In genomic region chr3:142285057-142285666, GRCh38 we compare ENCODE assay signal across 24 cellular contexts. TPM values are rescaled to one million over a fixed set of nuclear protein-coding genes. Genes with fewer than 3 reads are reported as not detected.
DNase-seq lines count a peak whose midpoint lies in the region; ATAC-seq, FAIRE-seq and TF ChIP-seq lines count a peak whose summit lies in the region.
"Had no signal": no experiment of that assay in that cellular context is flagged by ENCODE, and none has a peak within 500 bp of the region (broad histone marks: within the 10 kb centered on the region; RNA-seq: fewer than 3 reads in every experiment).

No MANE protein-coding gene starts in this region.

- RAD21 ChIA-PET in GM12878 (lab: Charles Lee; ENCODE audit: unreplicated experiment): no interaction called here

- DNase-seq in NCI-H526 (lab: John Stamatoyannopoulos, UW) (peak; percentile 7 to 33), NCI-H526 treated with DMSO at 0.1 percent for 48 hours (lab: John Stamatoyannopoulos, UW) (no peak), NCI-H524 treated with DMSO at 0.1 percent for 48 hours (lab: John Stamatoyannopoulos, UW) (peak; percentile 50), GM12878 (ENCODE audit: low read depth, low spot score) (no peak), small intestine (peak; percentile 65), COLO668 (lab: John Stamatoyannopoulos, UW; ENCODE audit: unreplicated experiment) (no peak), SIG-M5 (lab: John Stamatoyannopoulos, UW) (no peak)
- DNase-seq in activated CD8-positive, alpha-beta memory T cell treated with anti-CD3 and anti-CD28 coated beads, Interleukin-2, amount 10 ng/mL, durations not matched to agents 7 days and 5 days: no peak
- DNase-seq: activated CD4-positive, alpha-beta memory T cell treated with anti-CD3 and anti-CD28 coated beads for 36 hours; adrenal gland; CD4-positive, alpha-beta T cell; cortex of kidney; IMR-90; left cardiac atrium; natural killer cell; NCI-H226; SHP77 treated with DMSO at 0.1 percent for 48 hours; stimulated activated naive CD8-positive, alpha-beta T cell treated with anti-CD3 and anti-CD28 coated beads, Interleukin-15, Interleukin-2, amounts not matched to agents 100 U/mL and 50 U/mL, for 24 hours; tibial artery had no signal

- no peaks in the 10 kb centered on the region for H3K36me3 ChIP-seq in GM12878 (ENCODE audit: control insufficient read depth in 2 of 2, insufficient read depth in 2 of 2, low read length in 1 of 2)
- H3K36me3 ChIP-seq in small intestine (ENCODE audit: control insufficient read depth in 2 of 2, insufficient read depth in 2 of 2, low read length in 2 of 2): no peaks in the 10 kb centered on the region
- H3K36me3 ChIP-seq: adrenal gland, prostate gland, tibial artery had no signal

- no peak for ATAC-seq in GM12878
- no peak for ATAC-seq in activated CD8-positive, alpha-beta memory T cell treated with anti-CD3 and anti-CD28 coated beads, Interleukin-2, amount 10 ng/mL, durations not matched to agents 7 days and 5 days
- ATAC-seq: GM23338; left cardiac atrium; natural killer cell; stimulated activated naive CD8-positive, alpha-beta T cell treated with anti-CD3 and anti-CD28 coated beads, Interleukin-15, Interleukin-2, amounts not matched to agents 100 U/mL and 50 U/mL, for 24 hours had no signal

- H3K4me3 ChIP-seq in GM12878: no peak overlapping the region
- H3K4me3 ChIP-seq in small intestine (ENCODE audit: low read depth in 1 of 2, low read length in 2 of 2): no peak overlapping the region
- H3K4me3 ChIP-seq: adrenal gland, GM23338, prostate gland, tibial artery had no signal

- H3K4me3 Mint-ChIP-seq in activated CD8-positive, alpha-beta memory T cell treated with anti-CD3 and anti-CD28 coated beads, Interleukin-2, amount 10 ng/mL, durations not matched to agents 7 days and 5 days: no peak overlapping the region
- H3K4me3 Mint-ChIP-seq: activated CD4-positive, alpha-beta memory T cell treated with anti-CD3 and anti-CD28 coated beads for 36 hours; CD4-positive, alpha-beta T cell; GM23338; natural killer cell; T-helper 1 cell treated with Interleukin-12 subunit alpha and Interleukin-12 subunit beta and Interleukin-4 antibody, amounts not matched to agents 30 μg/mL and 1 μg/mL, for 36 hours had no signal

- H3K79me2 ChIP-seq in GM12878 (ENCODE audit: control insufficient read depth, insufficient read depth, low read length): no peaks in the 10 kb centered on the region

- in situ Hi-C loops in GM12878 (cut with MboI): no loop called here

- H3K4me1 ChIP-seq in GM12878 (ENCODE audit: control insufficient read depth, insufficient read depth, low read length): no peaks in the 10 kb centered on the region
- peaks cover 0 to 6% of the 10 kb centered on the region in 2 donors for H3K4me1 ChIP-seq in small intestine (ENCODE audit: control insufficient read depth in 2 of 2, insufficient read depth in 1 of 2, low read depth in 1 of 2, low read length in 1 of 2)
- H3K4me1 ChIP-seq: adrenal gland, prostate gland had no signal

- CTCF ChIA-PET in GM12878 (lab: Yijun Ruan, JAX): interaction anchor here (1.2 kb wide), 1 partner anchor 40 kb away, joined by 4 read pairs; no protein-coding TSS in a partner anchor
- CTCF ChIA-PET in activated CD8-positive, alpha-beta memory T cell treated with anti-CD3 and anti-CD28 coated beads, Interleukin-2, amount 10 ng/mL, durations not matched to agents 7 days and 5 days (lab: Charles Lee): no interaction called here

- no peak for TF ChIP-seq POLR2A in GM12878 (IDR thresholded peaks at IDR 0.05; ENCODE audit: low read depth, low read length)

- TF ChIP-seq EP300 in GM12878 (IDR thresholded peaks at IDR 0.05; ENCODE audit: borderline replicate concordance in 1 of 2, control insufficient read depth in 1 of 2, low read depth in 2 of 2, low read length in 2 of 2): no peak

- peaks cover 9% of the 10 kb centered on the region for H3K4me1 Mint-ChIP-seq in activated CD8-positive, alpha-beta memory T cell treated with anti-CD3 and anti-CD28 coated beads, Interleukin-2, amount 10 ng/mL, durations not matched to agents 7 days and 5 days
- H3K4me1 Mint-ChIP-seq: GM23338 had no signal

- H2AFZ ChIP-seq in GM12878 (ENCODE audit: control insufficient read depth, low read depth, low read length): no peak overlapping the region
- H2AFZ ChIP-seq: GM23338 had no signal

- TF ChIP-seq RAD21 in GM12878 (IDR thresholded peaks at IDR 0.05; ENCODE audit: insufficient read depth, low read depth, low read length): no peak

- H3K9me3 ChIP-seq in GM12878 (replicated peaks; ENCODE audit: control insufficient read depth, insufficient read depth, low read length) (peaks cover 2% of the 10 kb centered on the region; the same call in 2 of the 3 replicates), small intestine (ENCODE audit: control insufficient read depth, low read depth) (peaks cover 2% of the 10 kb centered on the region)
- H3K9me3 ChIP-seq: prostate gland, tibial artery had no signal

- no peak overlapping the region for H3K4me2 ChIP-seq in GM12878 (ENCODE audit: control insufficient read depth, insufficient read depth)
- H3K4me2 ChIP-seq: GM23338 had no signal

- H4K20me1 ChIP-seq in GM12878 (ENCODE audit: control insufficient read depth, insufficient read depth): no peaks in the 10 kb centered on the region

- whole genome bisulfite sequencing in GM12878 (ENCODE audit: insufficient coverage, insufficient replicate concordance, low lambda C conversion rate, missing lambda C conversion rate): 29% methylated on average over 2 of the region's 2 CpGs
- 23 to 64% (median 37%) methylated on average over 2 of the region's 2 CpGs for WGBS in small intestine, 3 donors

- BruUV-seq in GM12878 (replicated peaks; lab: Mats Ljungman, UMichigan): no TSS peak

- no peaks in the 10 kb centered on the region for H3K27me3 Mint-ChIP-seq in activated CD8-positive, alpha-beta memory T cell treated with anti-CD3 and anti-CD28 coated beads, Interleukin-2, amount 10 ng/mL, durations not matched to agents 7 days and 5 days
- H3K27me3 Mint-ChIP-seq: activated CD4-positive, alpha-beta memory T cell treated with anti-CD3 and anti-CD28 coated beads for 36 hours; CD4-positive, alpha-beta T cell had no signal

- no peak overlapping the region for H3K27ac ChIP-seq in GM12878 (ENCODE audit: control insufficient read depth, insufficient read depth)
- no peak overlapping the region for H3K27ac ChIP-seq in small intestine (ENCODE audit: low read depth in 1 of 2, low read length in 1 of 2)
- H3K27ac ChIP-seq: adrenal gland, prostate gland, tibial artery had no signal

- H3K36me3 Mint-ChIP-seq in activated CD8-positive, alpha-beta memory T cell treated with anti-CD3 and anti-CD28 coated beads, Interleukin-2, amount 10 ng/mL, durations not matched to agents 7 days and 5 days: peaks cover 19% of the 10 kb centered on the region
- H3K36me3 Mint-ChIP-seq: natural killer cell had no signal

- POLR2A ChIA-PET in GM12878 (lab: Charles Lee): no interaction called here

- TF ChIP-seq CTCF in GM12878 (IDR thresholded peaks at IDR 0.05 in 2 of 3, conservative IDR thresholded peaks at IDR 0.05 in 1 of 3; ENCODE audit: control insufficient read depth in 2 of 3, extremely low read depth in 1 of 3, insufficient read depth in 1 of 3, low read depth in 3 of 3, low read length in 3 of 3): no peak

- FAIRE-seq in GM12878 (lab: Jason Lieb, UNC) (no peak), small intestine (lab: Jason Lieb, UNC) (no peak)
- FAIRE-seq: bronchial epithelial cell, GM19239 had no signal

- H3K27me3 ChIP-seq in GM12878 (replicated peaks in 1 of 2; ENCODE audit: control insufficient read depth in 2 of 2, insufficient read depth in 2 of 2, low read length in 1 of 2) (no peaks in the 10 kb centered on the region), small intestine (ENCODE audit: control insufficient read depth in 2 of 2, insufficient read depth in 2 of 2, low read length in 2 of 2) (no peaks in the 10 kb centered on the region)
- H3K27me3 ChIP-seq: adrenal gland, tibial artery had no signal

- H3K9me3 Mint-ChIP-seq in activated CD8-positive, alpha-beta memory T cell treated with anti-CD3 and anti-CD28 coated beads, Interleukin-2, amount 10 ng/mL, durations not matched to agents 7 days and 5 days (ENCODE audit: low read depth): peaks cover 21% of the 10 kb centered on the region

- H3K9ac ChIP-seq in GM12878 (ENCODE audit: control insufficient read depth, insufficient read depth, low read length): no peak overlapping the region

- SMC1A ChIA-PET in GM12878 (lab: Charles Lee; ENCODE audit: uncharacterized antibody, unreplicated experiment): no interaction called here

- no peak overlapping the region for H3K27ac Mint-ChIP-seq in activated CD8-positive, alpha-beta memory T cell treated with anti-CD3 and anti-CD28 coated beads, Interleukin-2, amount 10 ng/mL, durations not matched to agents 7 days and 5 days
- H3K27ac Mint-ChIP-seq: activated CD4-positive, alpha-beta memory T cell treated with anti-CD3 and anti-CD28 coated beads for 36 hours; CD4-positive, alpha-beta T cell; GM23338; natural killer cell; T-helper 1 cell treated with Interleukin-12 subunit alpha and Interleukin-12 subunit beta and Interleukin-4 antibody, amounts not matched to agents 30 μg/mL and 1 μg/mL, for 36 hours had no signal

- intact Hi-C loops in GM12878 (cut with micrococcal nuclease; ENCODE audit: unreplicated experiment): no loop called here

TF ChIP-seq in GM12878, 131 proteins besides CTCF, POLR2A, EP300 and RAD21:
- TF ChIP-seq RELA (IDR thresholded peaks at IDR 0.05; ENCODE audit: borderline replicate concordance, partially characterized antibody) (no peak), YY1 (IDR thresholded peaks at IDR 0.05; ENCODE audit: low read depth, low read length) (0 out of 2 replicates have a peak, but pooled peaks have one; percentile 15), MTA2 (IDR thresholded peaks at IDR 0.05; ENCODE audit: low read depth) (no peak)

RNA-seq across cellular contexts. Expression of gene GK5, which starts 59.8 kb away (rescaled TPM):
- 47.4 and 50.3 TPM in 2 replicates for total RNA-seq in GM12878 (2013; cell fraction: nucleolus; rRNA removed)
- 9.6 and 10.4 TPM in 2 replicates for total RNA-seq in GM12878 (2014; rRNA removed)
- total RNA-seq in GM12878 (2014; rRNA removed; fragmentation: Illumina TruSeq; extraction: Trizol): 11.9 and 13.1 TPM in 2 replicates
- 10.2 and 10.3 TPM in 2 replicates for total RNA-seq in GM12878 (2021)
- polyA plus RNA-seq in GM12878 (2011; ENCODE audit: low read depth): 4.9 TPM
- polyA plus RNA-seq in GM12878 (2011; rRNA removed): 10.9 and 17.4 TPM in 2 replicates
- 2.8 and 2.9 TPM in 2 replicates for polyA plus RNA-seq in GM12878 (2011; cell fraction: cytosol; rRNA removed)
- 10.0 and 12.7 TPM in 2 replicates for polyA plus RNA-seq in GM12878 (2011; cell fraction: nucleus; rRNA removed)
- 6.3 and 6.8 TPM in 2 replicates for polyA plus RNA-seq in GM12878 (2012)
- 12.5 and 13.4 TPM in 2 replicates for polyA plus RNA-seq in GM12878 (2014; fragmentation: Illumina TruSeq; extraction: Trizol)
- polyA plus RNA-seq in GM12878 (2014; fragmentation: Nextera tagmentation; extraction: Ambion mirVana): 1 to 10 TPM; 2.1 to 2.4 TPM
- polyA plus RNA-seq in GM12878 (2014; rRNA removed): 8.2 and 9.6 TPM in 2 replicates
- polyA plus RNA-seq in GM12878 (2016; fragmentation: Nextera tagmentation; extraction: Ambion mirVana): 1 to 10 TPM; 8.1 to 8.9 TPM
- polyA minus RNA-seq in GM12878 (2011; rRNA and poly(A)+ RNA removed): 2.6 and 4.0 TPM in 2 replicates
- polyA minus RNA-seq in GM12878 (2011; cell fraction: cytosol; rRNA and poly(A)+ RNA removed): 4.3 and 6.5 TPM in 2 replicates
- polyA minus RNA-seq in GM12878 (2011; cell fraction: nucleus; rRNA and poly(A)+ RNA removed): 6.9 and 7.9 TPM in 2 replicates
- 1 to 10 TPM; 4.6 to 8.9 (median 8.4) TPM for polyA plus RNA-seq in small intestine
- total RNA-seq in activated CD8-positive, alpha-beta memory T cell treated with anti-CD3 and anti-CD28 coated beads, Interleukin-2, amount 10 ng/mL, durations not matched to agents 7 days and 5 days: 10 to 100 TPM; 18.8 to 25.7 TPM

Comparison
In these comparisons a context has a peak if more than half of its experiments do, and no peak if none do; other contexts are left out.
1. DNase-seq: peak in NCI-H526 (2 of 2), NCI-H524 treated with DMSO at 0.1 percent for 48 hours (single experiment) and small intestine (single experiment); none in NCI-H526 treated with DMSO at 0.1 percent for 48 hours (single experiment), GM12878 (single experiment), activated CD8-positive, alpha-beta memory T cell treated with anti-CD3 and anti-CD28 coated beads, Interleukin-2, amount 10 ng/mL, durations not matched to agents 7 days and 5 days (single experiment), COLO668 (single experiment) and SIG-M5 (single experiment).